18 cellular contexts compared by ENCODE assay signal in the genomic region with DNA sequence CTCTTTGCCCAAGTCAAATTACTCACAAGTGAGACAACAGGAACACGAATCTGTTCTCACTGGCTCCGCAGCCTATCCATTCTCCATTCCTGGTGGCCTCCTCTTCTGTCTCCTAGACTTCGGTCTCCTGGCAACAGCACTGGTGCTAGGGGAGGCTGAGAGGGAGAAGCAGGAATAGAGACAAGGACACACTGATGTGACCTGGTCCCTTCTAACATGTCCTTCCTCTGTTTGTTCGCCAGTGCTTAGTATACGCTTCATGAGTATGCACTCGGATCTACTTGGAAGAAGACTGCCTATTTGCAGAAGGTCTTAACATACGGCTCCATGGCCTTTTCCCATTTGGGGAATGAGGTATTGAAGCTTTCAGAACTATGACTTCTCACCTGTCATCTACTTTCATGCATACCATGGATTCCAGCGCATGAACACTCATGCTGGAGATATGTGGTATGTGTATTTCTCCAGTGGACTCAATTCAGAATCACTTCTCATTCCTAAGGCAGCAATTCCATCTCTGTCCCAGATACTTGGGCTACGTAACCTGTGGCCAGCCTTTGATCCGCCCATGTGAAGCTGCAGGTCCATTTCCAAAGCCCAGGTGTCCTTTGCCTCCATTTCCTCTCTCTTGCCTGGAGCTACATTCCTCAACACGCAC. TPM values are rescaled to one million over a fixed set of nuclear protein-coding genes. Genes with fewer than 3 reads are reported as not detected.
DNase-seq lines count a peak whose midpoint lies in the region; FAIRE-seq and TF ChIP-seq lines count a peak whose summit lies in the region.
"Had no signal": no experiment of that assay in that cellular context is flagged by ENCODE, and none has a peak within 500 bp of the region (broad histone marks: within the 10 kb centered on the region; RNA-seq: fewer than 3 reads in every experiment).

No MANE protein-coding gene starts in this region.

- H3K27me3 ChIP-seq in smooth muscle cell (ENCODE audit: low read depth) = no peaks in the 10 kb centered on the region
- H3K27me3 ChIP-seq: SJCRH30 had no signal

- no peak overlapping the region for H2AFZ ChIP-seq in smooth muscle cell (ENCODE audit: low read depth)

- no peak overlapping the region for H3K27ac ChIP-seq in smooth muscle cell (ENCODE audit: low read depth)
- H3K27ac ChIP-seq: SJCRH30, thoracic aorta had no signal

- H3K4me3 ChIP-seq in epithelial cell of esophagus (ENCODE audit: low read length) (no peak overlapping the region), smooth muscle cell (no peak overlapping the region)
- H3K4me3 ChIP-seq: HAP-1, SJCRH30, thoracic aorta had no signal

- H3K9me3 ChIP-seq in smooth muscle cell (replicated peaks; ENCODE audit: low read depth) = no peaks in the 10 kb centered on the region
- H3K9me3 ChIP-seq: HAP-1, SJCRH30, thoracic aorta had no signal

- WGBS in smooth muscle cell (ENCODE audit: low lambda C conversion rate) = 84% methylated on average over 11 of the region's 11 CpGs

- no peaks in the 10 kb centered on the region for H3F3A ChIP-seq in smooth muscle cell (ENCODE audit: low read depth)

- TF ChIP-seq POLR2A in GM12891 (IDR thresholded peaks at IDR 0.05; ENCODE audit: low read depth, low read length) = no peak

- H3K36me3 ChIP-seq in smooth muscle cell (ENCODE audit: low read depth) = no peaks in the 10 kb centered on the region
- H3K36me3 ChIP-seq: HAP-1, SJCRH30, thoracic aorta had no signal

- peak; percentile 20 for FAIRE-seq in GM12891 (lab: Jason Lieb, UNC)

- H3K4me2 ChIP-seq in smooth muscle cell = no peak overlapping the region

- no peak overlapping the region for H3K9ac ChIP-seq in smooth muscle cell (ENCODE audit: low read depth)

- H3K4me1 ChIP-seq in smooth muscle cell (ENCODE audit: low read depth) = no peaks in the 10 kb centered on the region

- TF ChIP-seq CTCF in epithelial cell of esophagus (IDR thresholded peaks at IDR 0.05; ENCODE audit: insufficient read depth, low read depth, low read length, missing control alignments) = no peak
- TF ChIP-seq CTCF in smooth muscle cell (IDR thresholded peaks at IDR 0.05; ENCODE audit: borderline replicate concordance, insufficient read depth, poor library complexity, severe bottlenecking) = no peak

- DNase-seq in GM12891 (ENCODE audit: insufficient read length, low spot score) (no peak), NCI-H226 (peak; percentile 81), epithelial cell of esophagus (ENCODE audit: low read depth) (peak; percentile 66), renal cortical epithelial cell (ENCODE audit: low read depth) (peak; percentile 78), smooth muscle cell (lab: John Stamatoyannopoulos, UW; ENCODE audit: unreplicated experiment) (no peak), GDM1 (lab: John Stamatoyannopoulos, UW) (no peak), NK-92 (lab: John Stamatoyannopoulos, UW; ENCODE audit: unreplicated experiment) (no peak)
- DNase-seq: activated CD4-positive, alpha-beta T cell treated with anti-CD3 and anti-CD28 coated beads for 48 hours; activated naive CD8-positive, alpha-beta T cell treated with anti-CD3 and anti-CD28 coated beads for 36 hours; central memory CD4-positive, alpha-beta T cell; effector memory CD4-positive, alpha-beta T cell; NCI-H1092 treated with DMSO at 0.1 percent for 48 hours; right cardiac atrium; stimulated activated CD4-positive, alpha-beta T cell treated with anti-CD3 and anti-CD28 coated beads, Interleukin-4, amount 100 ng/mL, for 1 hour had no signal

- no peaks in the 10 kb centered on the region for H3K79me2 ChIP-seq in smooth muscle cell (ENCODE audit: low read depth)

- no peaks in the 10 kb centered on the region for H4K20me1 ChIP-seq in smooth muscle cell (ENCODE audit: low read depth)

TF ChIP-seq in GM12891, 5 proteins besides CTCF, POLR2A, EP300 and RAD21:
- TF ChIP-seq TAF1 (IDR thresholded peaks at IDR 0.05; ENCODE audit: low read depth, low read length) (no peak), POU2F2 (IDR thresholded peaks at IDR 0.05; ENCODE audit: low read depth, low read length) (no peak), POLR2AphosphoS5 (IDR thresholded peaks at IDR 0.05; ENCODE audit: low read depth, low read length) (no peak), SPI1 (IDR thresholded peaks at IDR 0.05; ENCODE audit: low read depth, low read length) (no peak), PAX5 (IDR thresholded peaks at IDR 0.05; ENCODE audit: insufficient read depth, low read length, severe bottlenecking) (no peak)

RNA-seq across cellular contexts. Expression of a gene that starts 33.9 kb away (rescaled TPM):
- polyA plus RNA-seq in GM12891 (2012; ENCODE audit: low read depth, missing spikeins) = 0.35 TPM
- total RNA-seq in renal cortical epithelial cell = 6.1 and 16.0 TPM in 2 replicates
- 4.4 and 6.0 TPM in 2 replicates for total RNA-seq in smooth muscle cell
- 10.3 and 10.6 TPM in 2 replicates for polyA plus RNA-seq in smooth muscle cell
- total RNA-seq: activated naive CD8-positive, alpha-beta T cell treated with anti-CD3 and anti-CD28 coated beads for 36 hours had no signal
- polyA plus RNA-seq: neural cell had no signal

Comparison
In these comparisons a context has a peak if more than half of its experiments do, and no peak if none do; other contexts are left out.
1. DNase-seq: peak in NCI-H226 (single experiment), epithelial cell of esophagus (single experiment) and renal cortical epithelial cell (single experiment); none in GM12891 (single experiment), smooth muscle cell (single experiment), GDM1 (single experiment) and NK-92 (single experiment).